12 cellular contexts compared by ENCODE assay signal in the genomic region with DNA sequence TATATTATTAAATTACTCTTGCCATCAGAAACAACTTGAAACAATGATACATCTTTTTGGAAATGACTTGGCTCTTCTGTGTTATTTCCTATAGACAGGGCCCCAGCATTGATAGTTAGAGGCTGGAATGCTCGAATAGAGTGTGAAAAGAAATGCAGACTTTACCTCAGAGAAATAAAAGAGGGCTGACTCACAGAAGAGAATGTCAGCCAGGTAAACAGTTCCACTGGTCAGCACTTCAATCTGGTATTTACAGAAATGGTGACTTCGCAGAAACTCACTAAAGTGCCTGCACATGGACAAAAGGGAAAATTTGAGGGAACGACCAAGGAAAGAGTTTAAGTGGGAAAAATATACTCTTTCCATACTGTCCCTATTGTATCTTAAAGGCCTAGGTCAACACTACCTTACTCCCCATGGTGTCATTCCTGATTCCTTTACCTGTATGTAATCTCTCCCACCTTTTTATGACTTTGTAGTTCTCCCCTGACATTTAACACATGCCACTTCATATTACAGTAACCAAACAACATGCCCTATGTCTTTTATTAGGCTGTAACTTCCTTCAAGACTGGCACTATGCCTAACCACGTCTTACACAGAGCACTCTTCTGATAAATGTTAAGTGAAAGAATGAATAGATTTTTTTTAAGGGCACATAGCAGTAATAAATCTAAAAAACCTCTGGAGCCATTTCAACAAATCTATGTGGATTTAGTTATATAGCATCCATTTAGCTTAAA. TPM values are rescaled to one million over a fixed set of nuclear protein-coding genes. Genes with fewer than 3 reads are reported as not detected.
A peak's percentile ranks its signal among the peaks of the same experiment; 100 is the strongest.
DNase-seq lines count a peak whose midpoint lies in the region; ATAC-seq lines count a peak whose summit lies in the region.
"Had no signal": no experiment of that assay in that cellular context is flagged by ENCODE, and none has a peak within 500 bp of the region (broad histone marks: within the 10 kb centered on the region; RNA-seq: fewer than 3 reads in every experiment).

No MANE protein-coding gene starts in this region.

- CTCF ChIA-PET in activated naive CD4-positive, alpha-beta T cell treated with anti-CD3 and anti-CD28 coated beads, Interleukin-2, amount 10 ng/mL, durations not matched to agents 7 days and 5 days (lab: Charles Lee), result no interaction called here

- no peaks in the 10 kb centered on the region for H3K9me3 Mint-ChIP-seq in activated naive CD4-positive, alpha-beta T cell treated with anti-CD3 and anti-CD28 coated beads, Interleukin-2, amount 50 U/mL, for 24 hours
- no peaks in the 10 kb centered on the region for H3K9me3 Mint-ChIP-seq in activated naive CD4-positive, alpha-beta T cell treated with anti-CD3 and anti-CD28 coated beads, Interleukin-2, amount 10 ng/mL, durations not matched to agents 7 days and 5 days
- no peaks in the 10 kb centered on the region for H3K9me3 Mint-ChIP-seq in stimulated activated effector memory CD8-positive, alpha-beta T cell treated with anti-CD3 and anti-CD28 coated beads, Interleukin-12 subunit alpha, Interleukin-12 subunit beta, amount 100 ng/mL, for 72 hours
- H3K9me3 Mint-ChIP-seq: T-helper 2 cell treated with Interferon-gamma antibody and Interleukin-4, amounts not matched to agents 5 μg/mL and 100 μg/mL, for 36 hours had no signal

- no peak overlapping the region for H3K4me3 Mint-ChIP-seq in activated naive CD4-positive, alpha-beta T cell treated with anti-CD3 and anti-CD28 coated beads, Interleukin-2, amount 50 U/mL, for 24 hours
- no peak overlapping the region for H3K4me3 Mint-ChIP-seq in activated naive CD4-positive, alpha-beta T cell treated with anti-CD3 and anti-CD28 coated beads, Interleukin-2, amount 10 ng/mL, durations not matched to agents 7 days and 5 days
- H3K4me3 Mint-ChIP-seq in stimulated activated effector memory CD8-positive, alpha-beta T cell treated with anti-CD3 and anti-CD28 coated beads, Interleukin-12 subunit alpha, Interleukin-12 subunit beta, amount 100 ng/mL, for 72 hours, result no peak overlapping the region
- H3K4me3 Mint-ChIP-seq: T-helper 2 cell treated with Interferon-gamma antibody and Interleukin-4, amounts not matched to agents 5 μg/mL and 100 μg/mL, for 36 hours had no signal

- peak overlapping the region; percentile 74 for H3K27ac Mint-ChIP-seq in activated naive CD4-positive, alpha-beta T cell treated with anti-CD3 and anti-CD28 coated beads, Interleukin-2, amount 50 U/mL, for 24 hours
- no peak overlapping the region for H3K27ac Mint-ChIP-seq in activated naive CD4-positive, alpha-beta T cell treated with anti-CD3 and anti-CD28 coated beads, Interleukin-2, amount 10 ng/mL, durations not matched to agents 7 days and 5 days
- peak overlapping the region; percentile 20 for H3K27ac Mint-ChIP-seq in stimulated activated effector memory CD8-positive, alpha-beta T cell treated with anti-CD3 and anti-CD28 coated beads, Interleukin-12 subunit alpha, Interleukin-12 subunit beta, amount 100 ng/mL, for 72 hours
- H3K27ac Mint-ChIP-seq: T-helper 2 cell treated with Interferon-gamma antibody and Interleukin-4, amounts not matched to agents 5 μg/mL and 100 μg/mL, for 36 hours had no signal

- peaks cover 37% of the 10 kb centered on the region for H3K4me1 ChIP-seq in SJSA1 (replicated peaks)

- no peak overlapping the region for H3K4me3 ChIP-seq in SJSA1
- H3K4me3 ChIP-seq: vagina had no signal

- H3K27me3 ChIP-seq in SJSA1 (replicated peaks), result no peaks in the 10 kb centered on the region
- H3K27me3 ChIP-seq: vagina had no signal

- no peaks in the 10 kb centered on the region for H3K9me3 ChIP-seq in SJSA1 (replicated peaks)
- H3K9me3 ChIP-seq: vagina had no signal

- peaks cover 46% of the 10 kb centered on the region for H3K4me1 Mint-ChIP-seq in activated naive CD4-positive, alpha-beta T cell treated with anti-CD3 and anti-CD28 coated beads, Interleukin-2, amount 50 U/mL, for 24 hours
- H3K4me1 Mint-ChIP-seq in activated naive CD4-positive, alpha-beta T cell treated with anti-CD3 and anti-CD28 coated beads, Interleukin-2, amount 10 ng/mL, durations not matched to agents 7 days and 5 days, result peaks cover 7% of the 10 kb centered on the region
- H3K4me1 Mint-ChIP-seq in stimulated activated effector memory CD8-positive, alpha-beta T cell treated with anti-CD3 and anti-CD28 coated beads, Interleukin-12 subunit alpha, Interleukin-12 subunit beta, amount 100 ng/mL, for 72 hours, result peaks cover 38% of the 10 kb centered on the region

- peaks cover 16% of the 10 kb centered on the region for H3K36me3 Mint-ChIP-seq in activated naive CD4-positive, alpha-beta T cell treated with anti-CD3 and anti-CD28 coated beads, Interleukin-2, amount 50 U/mL, for 24 hours
- H3K36me3 Mint-ChIP-seq in activated naive CD4-positive, alpha-beta T cell treated with anti-CD3 and anti-CD28 coated beads, Interleukin-2, amount 10 ng/mL, durations not matched to agents 7 days and 5 days, result peaks cover 46% of the 10 kb centered on the region
- peaks cover 100% of the 10 kb centered on the region for H3K36me3 Mint-ChIP-seq in stimulated activated effector memory CD8-positive, alpha-beta T cell treated with anti-CD3 and anti-CD28 coated beads, Interleukin-12 subunit alpha, Interleukin-12 subunit beta, amount 100 ng/mL, for 72 hours

- peaks cover 72% of the 10 kb centered on the region for H3K36me3 ChIP-seq in SJSA1

- no peak for DNase-seq in activated naive CD4-positive, alpha-beta T cell treated with anti-CD3 and anti-CD28 coated beads, Interleukin-2, amount 10 ng/mL, durations not matched to agents 7 days and 5 days
- DNase-seq in SJSA1 (ENCODE audit: low read depth in 1 of 2, low spot score in 2 of 2), result peak in 1 of 2 experiments; percentile 47
- DNase-seq in fibroblast of peridontal ligament (ENCODE audit: extremely low read depth), result peak; percentile 62
- no peak for DNase-seq in stimulated activated effector memory CD8-positive, alpha-beta T cell treated with anti-CD3 and anti-CD28 coated beads, Interleukin-12 subunit alpha, Interleukin-12 subunit beta, amount 100 ng/mL, for 72 hours (ENCODE audit: low spot score in 2 of 2)
- DNase-seq in iPS-NIHi11 (ENCODE audit: low spot score), result no peak
- DNase-seq in NCI-H187 treated with DMSO at 0.1 percent for 48 hours (lab: John Stamatoyannopoulos, UW), result no peak
- no peak for DNase-seq in NCI-H526 (lab: John Stamatoyannopoulos, UW)
- DNase-seq: NCI-H345; stimulated activated CD4-positive, alpha-beta T cell treated with anti-CD3 and anti-CD28 coated beads, Interleukin-2, amount 100 ng/mL, for 48 hours had no signal

- peak overlapping the region; percentile 72 for H3K27ac ChIP-seq in SJSA1
- H3K27ac ChIP-seq: vagina had no signal

- H3K27me3 Mint-ChIP-seq in activated naive CD4-positive, alpha-beta T cell treated with anti-CD3 and anti-CD28 coated beads, Interleukin-2, amount 50 U/mL, for 24 hours, result no peaks in the 10 kb centered on the region
- no peaks in the 10 kb centered on the region for H3K27me3 Mint-ChIP-seq in activated naive CD4-positive, alpha-beta T cell treated with anti-CD3 and anti-CD28 coated beads, Interleukin-2, amount 10 ng/mL, durations not matched to agents 7 days and 5 days

- no peak for ATAC-seq in stimulated activated effector memory CD8-positive, alpha-beta T cell treated with anti-CD3 and anti-CD28 coated beads, Interleukin-12 subunit alpha, Interleukin-12 subunit beta, amount 100 ng/mL, for 72 hours

RNA-seq across cellular contexts. Expression of gene AKAP10, which starts 36.7 kb away (rescaled TPM):
- 18.2 and 19.0 TPM in 2 replicates for total RNA-seq in SJSA1 (2014; rRNA removed; shearing (Covaris generic))
